Comparison of ENCODE assay signal across 31 cellular contexts in the genomic region with DNA sequence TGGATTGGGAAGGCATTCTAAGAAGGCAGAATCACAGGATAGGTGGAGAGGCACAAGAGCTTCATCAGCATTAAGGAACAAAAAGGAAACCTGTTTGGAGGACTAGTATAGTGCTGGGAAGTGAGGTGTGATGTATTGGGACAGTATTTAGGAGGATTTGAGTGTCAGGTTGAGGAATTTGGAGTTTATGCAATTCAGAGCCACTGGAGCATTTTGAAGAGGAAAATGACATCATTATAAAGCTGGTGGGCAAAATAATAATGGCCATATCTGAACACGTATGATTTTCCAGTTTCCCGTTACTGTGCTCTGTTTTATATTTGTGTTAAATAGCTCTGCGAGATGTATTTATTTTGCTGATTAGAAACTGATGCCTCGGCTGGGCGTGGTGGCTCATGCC.
"Had no signal": no experiment of that assay in that cellular context is flagged by ENCODE, and none has a peak within 500 bp of the region (broad histone marks: within the 10 kb centered on the region; RNA-seq: fewer than 3 reads in every experiment).

No MANE protein-coding gene starts in this region.

- H3K27me3 Mint-ChIP-seq: activated CD4-positive, alpha-beta T cell treated with anti-CD3 and anti-CD28 coated beads, Interleukin-2, amount 10 ng/mL, durations not matched to agents 24 days and 14 days; activated T-cell treated with anti-CD3 and anti-CD28 coated beads, Interleukin-2, amount 50 U/mL, for 24 hours; T-cell had no signal

- H3K4me3 Mint-ChIP-seq: activated CD4-positive, alpha-beta T cell treated with anti-CD3 and anti-CD28 coated beads, Interleukin-2, amount 10 ng/mL, durations not matched to agents 24 days and 14 days; activated CD8-positive, alpha-beta T cell treated with anti-CD3 and anti-CD28 coated beads, Interleukin-2, amount 10 ng/mL, durations not matched to agents 7 days and 5 days; activated naive CD4-positive, alpha-beta T cell treated with anti-CD3 and anti-CD28 coated beads for 36 hours; activated T-cell treated with anti-CD3 and anti-CD28 coated beads, Interleukin-2, amount 50 U/mL, for 24 hours; T-cell had no signal

- ATAC-seq: activated CD8-positive, alpha-beta T cell treated with anti-CD3 and anti-CD28 coated beads, Interleukin-2, amount 10 ng/mL, durations not matched to agents 7 days and 5 days; activated naive CD4-positive, alpha-beta T cell treated with anti-CD3 and anti-CD28 coated beads, Interleukin-2, amount 50 U/mL, for 72 hours; body of pancreas; K562; T-cell had no signal

- H3K4me3 ChIP-seq: adrenal gland, body of pancreas, K562, PC-9, SJSA1 had no signal

- H3K9me3 ChIP-seq: adrenal gland, body of pancreas, SJSA1, SK-N-SH had no signal

- H3K4me1 ChIP-seq: SJSA1 had no signal

- DNase-seq: activated CD4-positive, alpha-beta T cell treated with anti-CD3 and anti-CD28 coated beads for 1 hour; activated CD4-positive, alpha-beta T cell treated with anti-CD3 and anti-CD28 coated beads, Interleukin-2, amount 10 ng/mL, durations not matched to agents 24 days and 14 days; activated CD4-positive, alpha-beta T cell treated with anti-CD3 and anti-CD28 coated beads, Interleukin-2, amount 50 U/mL, for 48 hours; activated CD4-positive, CD25-positive, alpha-beta regulatory T cell; activated CD8-positive, alpha-beta T cell treated with anti-CD3 and anti-CD28 coated beads, Interleukin-2, amount 10 ng/mL, durations not matched to agents 7 days and 5 days; activated gamma-delta T cell treated with Interleukin-2 at 50 U/mL for 16 hours; activated naive CD4-positive, alpha-beta T cell treated with anti-CD3 and anti-CD28 coated beads for 36 hours; activated T-cell treated with anti-CD3 and anti-CD28 coated beads, Interleukin-2, amount 50 U/mL, for 24 hours; adrenal gland; body of pancreas; caudate nucleus; cerebellar nuclear complex; NCI-H1048; NCI-H1105 treated with DMSO at 0.1 percent for 48 hours; NCI-H1436; NCI-H1694; NCI-H2029; NCI-H345; NCI-H524 treated with DMSO at 0.1 percent for 48 hours; NK-92 treated with Interleukin-12 subunit alpha and Interleukin-12 subunit beta, amount 100 ng/mL, for 24 hours; PC-9; SHP77 treated with DMSO at 0.1 percent for 48 hours; SK-N-SH; T-cell; T-helper 2 cell; T-helper 9 cell had no signal

- H3K9me2 ChIP-seq: SK-N-SH had no signal

- H3K27ac Mint-ChIP-seq: activated CD4-positive, alpha-beta T cell treated with anti-CD3 and anti-CD28 coated beads, Interleukin-2, amount 10 ng/mL, durations not matched to agents 24 days and 14 days; activated naive CD4-positive, alpha-beta T cell treated with anti-CD3 and anti-CD28 coated beads for 36 hours; activated T-cell treated with anti-CD3 and anti-CD28 coated beads, Interleukin-2, amount 50 U/mL, for 24 hours; T-cell had no signal

- H3K27ac ChIP-seq: adrenal gland, PC-9, SJSA1 had no signal

- H3K9me3 Mint-ChIP-seq: activated CD4-positive, alpha-beta T cell treated with anti-CD3 and anti-CD28 coated beads, Interleukin-2, amount 10 ng/mL, durations not matched to agents 24 days and 14 days; activated naive CD4-positive, alpha-beta T cell treated with anti-CD3 and anti-CD28 coated beads for 36 hours; activated naive CD4-positive, alpha-beta T cell treated with anti-CD3 and anti-CD28 coated beads, Interleukin-2, amount 50 U/mL, for 72 hours; activated T-cell treated with anti-CD3 and anti-CD28 coated beads, Interleukin-2, amount 50 U/mL, for 24 hours; T-cell had no signal

- H3K4me2 ChIP-seq: PC-9, SK-N-SH had no signal

- H3K9ac ChIP-seq: SK-N-SH had no signal

- FAIRE-seq: astrocyte, bronchial epithelial cell, K562 had no signal

- H3K27me3 ChIP-seq: adrenal gland, body of pancreas, SJSA1 had no signal

- H2AFZ ChIP-seq: PC-9 had no signal
